In the genomic region with DNA sequence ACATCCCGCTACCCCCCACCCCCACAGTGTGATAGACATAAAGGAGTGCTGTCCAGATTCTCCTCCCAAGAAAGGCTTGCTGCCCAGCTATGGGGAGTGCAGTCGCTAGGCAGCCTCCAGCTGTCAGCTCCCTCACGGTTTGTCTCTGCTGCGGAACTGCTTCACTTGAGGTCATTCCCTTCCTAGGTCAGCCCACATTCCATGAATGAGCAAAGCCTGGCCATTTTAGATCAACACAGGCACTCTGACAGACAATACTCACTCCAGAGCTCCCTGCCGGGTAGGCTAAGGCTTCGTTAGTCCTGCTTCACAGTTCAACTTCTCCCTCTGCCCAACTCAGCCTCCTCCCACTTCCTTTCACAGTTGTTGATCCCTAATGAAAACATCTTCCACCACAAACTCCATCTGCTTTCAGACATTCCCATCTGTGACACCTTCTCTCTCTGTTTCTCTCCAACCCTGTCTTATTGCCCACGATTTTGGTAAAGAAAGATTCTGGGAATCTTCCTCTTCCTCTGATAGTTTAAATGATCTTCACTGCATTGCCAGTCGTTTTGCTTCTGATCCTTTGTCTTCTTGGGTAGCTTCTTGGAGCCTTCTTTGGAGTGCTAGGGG, we compare ENCODE assay signal across 1 cellular context.
TF ChIP-seq lines count a peak whose summit lies in the region.

No MANE protein-coding gene starts in this region.

TF ChIP-seq in K562, 482 proteins besides CTCF, POLR2A, EP300 and RAD21 (continued from another document):
- TF ChIP-seq BACH1 (tag; IDR thresholded peaks at IDR 0.05) (no peak), MED1 (CRISPR knock-in tag; IDR thresholded peaks at IDR 0.05; ENCODE audit: borderline replicate concordance) (no peak), ZNF212 (CRISPR knock-in tag; IDR thresholded peaks at IDR 0.05) (no peak), SMARCC2 (IDR thresholded peaks at IDR 0.05; ENCODE audit: low read depth) (no peak), BHLHE40 (IDR thresholded peaks at IDR 0.05; ENCODE audit: low read length) (no peak)
- TF ChIP-seq, protein P1, sequence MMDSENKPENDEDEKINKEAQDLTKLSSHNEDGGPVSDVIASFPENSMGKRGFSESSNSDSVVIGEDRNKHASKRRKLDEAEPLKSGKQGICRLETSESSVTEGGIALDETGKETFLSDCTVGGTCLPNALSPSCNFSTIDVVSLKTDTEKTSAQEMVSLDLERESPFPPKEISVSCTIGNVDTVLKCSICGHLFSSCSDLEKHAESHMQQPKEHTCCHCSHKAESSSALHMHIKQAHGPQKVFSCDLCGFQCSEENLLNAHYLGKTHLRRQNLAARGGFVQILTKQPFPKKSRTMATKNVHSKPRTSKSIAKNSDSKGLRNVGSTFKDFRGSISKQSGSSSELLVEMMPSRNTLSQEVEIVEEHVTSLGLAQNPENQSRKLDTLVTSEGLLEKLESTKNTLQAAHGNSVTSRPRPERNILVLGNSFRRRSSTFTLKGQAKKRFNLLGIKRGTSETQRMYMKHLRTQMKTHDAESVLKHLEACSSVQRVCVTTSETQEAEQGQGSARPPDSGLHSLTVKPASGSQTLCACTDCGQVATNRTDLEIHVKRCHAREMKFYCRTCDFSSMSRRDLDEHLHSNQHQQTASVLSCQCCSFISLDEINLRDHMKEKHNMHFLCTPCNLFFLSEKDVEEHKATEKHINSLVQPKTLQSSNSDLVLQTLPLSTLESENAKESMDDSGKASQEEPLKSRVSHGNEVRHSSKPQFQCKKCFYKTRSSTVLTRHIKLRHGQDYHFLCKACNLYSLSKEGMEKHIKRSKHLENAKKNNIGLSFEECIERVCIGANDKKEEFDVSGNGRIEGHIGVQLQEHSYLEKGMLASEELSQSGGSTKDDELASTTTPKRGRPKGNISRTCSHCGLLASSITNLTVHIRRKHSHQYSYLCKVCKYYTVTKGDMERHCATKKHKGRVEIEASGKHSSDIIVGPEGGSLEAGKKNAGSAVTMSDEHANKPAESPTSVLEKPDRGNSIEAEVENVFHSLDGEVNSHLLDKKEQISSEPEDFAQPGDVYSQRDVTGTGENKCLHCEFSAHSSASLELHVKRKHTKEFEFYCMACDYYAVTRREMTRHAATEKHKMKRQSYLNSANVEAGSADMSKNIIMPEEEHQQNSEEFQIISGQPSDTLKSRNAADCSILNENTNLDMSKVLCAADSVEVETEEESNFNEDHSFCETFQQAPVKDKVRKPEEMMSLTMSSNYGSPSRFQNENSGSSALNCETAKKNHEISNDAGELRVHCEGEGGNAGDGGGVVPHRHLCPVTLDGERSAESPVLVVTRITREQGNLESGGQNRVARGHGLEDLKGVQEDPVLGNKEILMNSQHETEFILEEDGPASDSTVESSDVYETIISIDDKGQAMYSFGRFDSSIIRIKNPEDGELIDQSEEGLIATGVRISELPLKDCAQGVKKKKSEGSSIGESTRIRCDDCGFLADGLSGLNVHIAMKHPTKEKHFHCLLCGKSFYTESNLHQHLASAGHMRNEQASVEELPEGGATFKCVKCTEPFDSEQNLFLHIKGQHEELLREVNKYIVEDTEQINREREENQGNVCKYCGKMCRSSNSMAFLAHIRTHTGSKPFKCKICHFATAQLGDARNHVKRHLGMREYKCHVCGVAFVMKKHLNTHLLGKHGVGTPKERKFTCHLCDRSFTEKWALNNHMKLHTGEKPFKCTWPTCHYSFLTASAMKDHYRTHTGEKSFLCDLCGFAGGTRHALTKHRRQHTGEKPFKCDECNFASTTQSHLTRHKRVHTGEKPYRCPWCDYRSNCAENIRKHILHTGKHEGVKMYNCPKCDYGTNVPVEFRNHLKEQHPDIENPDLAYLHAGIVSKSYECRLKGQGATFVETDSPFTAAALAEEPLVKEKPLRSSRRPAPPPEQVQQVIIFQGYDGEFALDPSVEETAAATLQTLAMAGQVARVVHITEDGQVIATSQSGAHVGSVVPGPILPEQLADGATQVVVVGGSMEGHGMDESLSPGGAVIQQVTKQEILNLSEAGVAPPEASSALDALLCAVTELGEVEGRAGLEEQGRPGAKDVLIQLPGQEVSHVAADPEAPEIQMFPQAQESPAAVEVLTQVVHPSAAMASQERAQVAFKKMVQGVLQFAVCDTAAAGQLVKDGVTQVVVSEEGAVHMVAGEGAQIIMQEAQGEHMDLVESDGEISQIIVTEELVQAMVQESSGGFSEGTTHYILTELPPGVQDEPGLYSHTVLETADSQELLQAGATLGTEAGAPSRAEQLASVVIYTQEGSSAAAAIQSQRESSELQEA (IDR thresholded peaks at IDR 0.05; ENCODE audit: low read depth): no peak
